11 cellular contexts compared by ENCODE assay signal in the genomic region with DNA sequence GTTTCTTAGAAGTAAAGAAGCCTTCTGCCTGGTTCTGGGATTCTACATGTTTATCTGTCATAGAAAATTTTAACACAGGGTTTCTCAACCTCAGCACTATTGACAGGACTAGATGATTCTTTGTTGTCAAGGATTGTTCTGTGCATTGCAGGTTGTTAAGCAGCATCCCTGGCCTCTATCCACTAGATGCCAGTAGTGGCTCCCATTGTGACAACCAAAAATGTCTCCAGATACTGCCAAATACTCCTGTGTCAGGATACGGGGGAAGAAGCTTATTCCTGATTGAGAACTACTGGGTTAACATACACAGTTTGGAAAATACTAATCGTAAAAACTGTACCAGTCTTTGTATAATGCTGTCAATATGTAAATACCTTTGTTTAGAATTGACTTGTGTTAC.
DNase-seq lines count a peak whose midpoint lies in the region; ATAC-seq, FAIRE-seq and TF ChIP-seq lines count a peak whose summit lies in the region.
"Had no signal": no experiment of that assay in that cellular context is flagged by ENCODE, and none has a peak within 500 bp of the region (broad histone marks: within the 10 kb centered on the region; RNA-seq: fewer than 3 reads in every experiment).

No MANE protein-coding gene starts in this region.

- TF ChIP-seq EP300 in SK-N-SH (IDR thresholded peaks at IDR 0.05; ENCODE audit: borderline replicate concordance in 1 of 2, low read depth in 1 of 2, low read length in 1 of 2): no peak

- TF ChIP-seq POLR2A in GM12892 (IDR thresholded peaks at IDR 0.05; ENCODE audit: low read depth, low read length): no peak

- H3F3A ChIP-seq in SK-N-SH (replicated peaks; ENCODE audit: insufficient read depth): peaks cover 3% of the 10 kb centered on the region

- 93% methylated on average over 2 of the region's 2 CpGs for WGBS in SK-N-SH (ENCODE audit: low lambda C conversion rate)

- peak; percentile 36 for TF ChIP-seq RAD21 in SK-N-SH (IDR thresholded peaks at IDR 0.05; ENCODE audit: low read length)

- CTCF ChIA-PET in SK-N-SH (lab: Yijun Ruan, JAX): interaction anchor here (1.1 to 1.8 kb wide), 4 partner anchors 9 to 38 kb away, joined by 3 to 10 read pairs (median 4); no protein-coding TSS in a partner anchor

- H2AFZ ChIP-seq in SK-N-SH (ENCODE audit: low read depth): no peak overlapping the region

- H3K27me3 ChIP-seq in SK-N-SH (ENCODE audit: insufficient read depth): no peaks in the 10 kb centered on the region

- H3K27ac ChIP-seq in SK-N-SH (ENCODE audit: low read depth in 2 of 2, low read length in 1 of 2): no peak overlapping the region
- H3K27ac ChIP-seq: prostate gland had no signal

- no peaks in the 10 kb centered on the region for H3K9me3 ChIP-seq in SK-N-SH
- H3K9me3 ChIP-seq: prostate gland had no signal

- POLR2A ChIA-PET in SK-N-SH (lab: Yijun Ruan, JAX): no interaction called here

- TF ChIP-seq CTCF in SK-N-SH (IDR thresholded peaks at IDR 0.05): peak; percentile 18; the same call in 1 of the 2 replicates

- H3K79me2 ChIP-seq in SK-N-SH (ENCODE audit: insufficient read depth): no peaks in the 10 kb centered on the region

- H3K4me3 ChIP-seq in SK-N-SH (ENCODE audit: low read depth in 2 of 2, low read length in 1 of 2): no peak overlapping the region
- H3K4me3 ChIP-seq: prostate gland had no signal

- H3K9me2 ChIP-seq in SK-N-SH: no peaks in the 10 kb centered on the region

- H3K36me3 ChIP-seq in SK-N-SH (replicated peaks in 1 of 2; ENCODE audit: control insufficient read depth in 1 of 2, insufficient read depth in 2 of 2, low read length in 1 of 2): peaks cover 63 to 65% of the 10 kb centered on the region in 2 experiments
- H3K36me3 ChIP-seq: prostate gland had no signal

- DNase-seq in DMS114 treated with DMSO at 0.1 percent for 48 hours (lab: John Stamatoyannopoulos, UW; ENCODE audit: unreplicated experiment) (peak; percentile 5), GM12892 (ENCODE audit: insufficient read length) (no peak), SK-N-SH (no peak), inferior parietal cortex (ENCODE audit: extremely low spot score) (peak; percentile 65), HCEC 1CT (no peak), AG08395 (ENCODE audit: low spot score) (no peak)
- DNase-seq: DMS79, kidney glomerular epithelial cell had no signal

- H3K4me2 ChIP-seq in SK-N-SH: no peak overlapping the region

- no peaks in the 10 kb centered on the region for H4K20me1 ChIP-seq in SK-N-SH (ENCODE audit: insufficient read depth)

- no peak for ATAC-seq in HG03045 (IDR thresholded peaks at IDR 0.05; ENCODE audit: unreplicated experiment)
- ATAC-seq in HG03095 (IDR thresholded peaks at IDR 0.05; ENCODE audit: unreplicated experiment): no peak

- no peaks in the 10 kb centered on the region for H3K4me1 ChIP-seq in SK-N-SH (ENCODE audit: control insufficient read depth in 1 of 2, insufficient read depth in 2 of 2, low read depth in 1 of 2, low read length in 1 of 2)
- H3K4me1 ChIP-seq: prostate gland had no signal

- no peak overlapping the region for H3K9ac ChIP-seq in SK-N-SH

- peak; percentile 27 for FAIRE-seq in GM12892 (lab: Jason Lieb, UNC)

TF ChIP-seq in SK-N-SH, 30 proteins besides CTCF, POLR2A, EP300 and RAD21:
- TF ChIP-seq TEAD4 (IDR thresholded peaks at IDR 0.05; ENCODE audit: borderline replicate concordance, insufficient read depth) (no peak), RFX5 (IDR thresholded peaks at IDR 0.05; ENCODE audit: low read length) (no peak)

Comparison
In these comparisons a context has a peak if more than half of its experiments do, and no peak if none do; other contexts are left out.
1. DNase-seq: peak in DMS114 treated with DMSO at 0.1 percent for 48 hours (single experiment) and inferior parietal cortex (single experiment); none in GM12892 (single experiment), SK-N-SH (single experiment), HCEC 1CT (single experiment) and AG08395 (single experiment).